1 cellular context compared by ENCODE assay signal in the genomic region with DNA sequence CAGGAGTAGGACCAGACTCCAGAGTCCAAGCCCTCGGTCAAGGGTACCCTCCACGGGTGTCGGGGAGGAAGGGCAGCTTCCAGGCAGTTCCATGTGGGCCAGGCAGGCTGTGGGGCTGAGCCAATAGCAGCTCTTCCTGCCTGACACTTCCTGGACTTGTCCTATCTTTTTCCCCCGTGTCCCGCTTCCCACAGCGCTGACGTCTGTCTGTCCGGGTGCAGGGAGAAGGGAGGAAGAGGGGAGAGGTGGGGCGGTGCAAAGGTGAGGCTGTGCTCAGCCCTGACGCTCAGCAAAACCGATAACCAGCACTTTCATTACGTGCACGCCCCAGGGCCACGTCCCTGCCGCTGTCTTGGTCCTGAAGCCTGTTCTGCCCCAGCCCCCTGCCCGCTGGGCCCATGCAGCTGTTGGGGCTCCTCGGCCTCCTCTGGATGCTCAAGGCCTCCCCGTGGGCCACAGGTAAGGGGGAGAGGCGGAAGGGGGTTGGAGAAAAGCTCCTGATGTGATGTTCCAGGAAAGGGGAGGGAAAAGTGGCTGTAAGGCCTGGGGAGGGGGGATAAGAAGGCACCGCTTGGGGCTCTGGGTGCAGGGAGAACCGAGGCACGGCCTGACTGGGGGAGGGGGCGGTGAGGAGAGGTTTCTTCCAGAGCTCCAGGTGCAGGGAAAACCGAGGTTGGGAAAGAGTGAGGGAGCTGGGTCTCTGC.
TF ChIP-seq lines count a peak whose summit lies in the region.

A gene with protein sequence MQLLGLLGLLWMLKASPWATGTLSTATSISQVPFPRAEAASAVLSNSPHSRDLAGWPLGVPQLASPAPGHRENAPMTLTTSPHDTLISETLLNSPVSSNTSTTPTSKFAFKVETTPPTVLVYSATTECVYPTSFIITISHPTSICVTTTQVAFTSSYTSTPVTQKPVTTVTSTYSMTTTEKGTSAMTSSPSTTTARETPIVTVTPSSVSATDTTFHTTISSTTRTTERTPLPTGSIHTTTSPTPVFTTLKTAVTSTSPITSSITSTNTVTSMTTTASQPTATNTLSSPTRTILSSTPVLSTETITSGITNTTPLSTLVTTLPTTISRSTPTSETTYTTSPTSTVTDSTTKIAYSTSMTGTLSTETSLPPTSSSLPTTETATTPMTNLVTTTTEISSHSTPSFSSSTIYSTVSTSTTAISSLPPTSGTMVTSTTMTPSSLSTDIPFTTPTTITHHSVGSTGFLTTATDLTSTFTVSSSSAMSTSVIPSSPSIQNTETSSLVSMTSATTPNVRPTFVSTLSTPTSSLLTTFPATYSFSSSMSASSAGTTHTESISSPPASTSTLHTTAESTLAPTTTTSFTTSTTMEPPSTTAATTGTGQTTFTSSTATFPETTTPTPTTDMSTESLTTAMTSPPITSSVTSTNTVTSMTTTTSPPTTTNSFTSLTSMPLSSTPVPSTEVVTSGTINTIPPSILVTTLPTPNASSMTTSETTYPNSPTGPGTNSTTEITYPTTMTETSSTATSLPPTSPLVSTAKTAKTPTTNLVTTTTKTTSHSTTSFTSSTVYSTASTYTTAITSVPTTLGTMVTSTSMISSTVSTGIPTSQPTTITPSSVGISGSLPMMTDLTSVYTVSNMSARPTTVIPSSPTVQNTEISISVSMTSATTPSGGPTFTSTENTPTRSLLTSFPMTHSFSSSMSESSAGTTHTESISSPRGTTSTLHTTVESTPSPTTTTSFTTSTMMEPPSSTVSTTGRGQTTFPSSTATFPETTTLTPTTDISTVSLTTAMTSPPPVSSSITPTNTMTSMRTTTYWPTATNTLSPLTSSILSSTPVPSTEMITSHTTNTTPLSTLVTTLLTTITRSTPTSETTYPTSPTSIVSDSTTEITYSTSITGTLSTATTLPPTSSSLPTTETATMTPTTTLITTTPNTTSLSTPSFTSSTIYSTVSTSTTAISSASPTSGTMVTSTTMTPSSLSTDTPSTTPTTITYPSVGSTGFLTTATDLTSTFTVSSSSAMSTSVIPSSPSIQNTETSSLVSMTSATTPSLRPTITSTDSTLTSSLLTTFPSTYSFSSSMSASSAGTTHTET (N-terminal part only) (plus strand): TSS at position 308 of the 704 bp plus-strand sequence. CDS start 91 bp downstream, at position 399.

TF ChIP-seq in WTC11, 78 proteins besides CTCF, POLR2A, EP300 and RAD21 (continued from another document and continues in another):
- TF ChIP-seq, protein P1, sequence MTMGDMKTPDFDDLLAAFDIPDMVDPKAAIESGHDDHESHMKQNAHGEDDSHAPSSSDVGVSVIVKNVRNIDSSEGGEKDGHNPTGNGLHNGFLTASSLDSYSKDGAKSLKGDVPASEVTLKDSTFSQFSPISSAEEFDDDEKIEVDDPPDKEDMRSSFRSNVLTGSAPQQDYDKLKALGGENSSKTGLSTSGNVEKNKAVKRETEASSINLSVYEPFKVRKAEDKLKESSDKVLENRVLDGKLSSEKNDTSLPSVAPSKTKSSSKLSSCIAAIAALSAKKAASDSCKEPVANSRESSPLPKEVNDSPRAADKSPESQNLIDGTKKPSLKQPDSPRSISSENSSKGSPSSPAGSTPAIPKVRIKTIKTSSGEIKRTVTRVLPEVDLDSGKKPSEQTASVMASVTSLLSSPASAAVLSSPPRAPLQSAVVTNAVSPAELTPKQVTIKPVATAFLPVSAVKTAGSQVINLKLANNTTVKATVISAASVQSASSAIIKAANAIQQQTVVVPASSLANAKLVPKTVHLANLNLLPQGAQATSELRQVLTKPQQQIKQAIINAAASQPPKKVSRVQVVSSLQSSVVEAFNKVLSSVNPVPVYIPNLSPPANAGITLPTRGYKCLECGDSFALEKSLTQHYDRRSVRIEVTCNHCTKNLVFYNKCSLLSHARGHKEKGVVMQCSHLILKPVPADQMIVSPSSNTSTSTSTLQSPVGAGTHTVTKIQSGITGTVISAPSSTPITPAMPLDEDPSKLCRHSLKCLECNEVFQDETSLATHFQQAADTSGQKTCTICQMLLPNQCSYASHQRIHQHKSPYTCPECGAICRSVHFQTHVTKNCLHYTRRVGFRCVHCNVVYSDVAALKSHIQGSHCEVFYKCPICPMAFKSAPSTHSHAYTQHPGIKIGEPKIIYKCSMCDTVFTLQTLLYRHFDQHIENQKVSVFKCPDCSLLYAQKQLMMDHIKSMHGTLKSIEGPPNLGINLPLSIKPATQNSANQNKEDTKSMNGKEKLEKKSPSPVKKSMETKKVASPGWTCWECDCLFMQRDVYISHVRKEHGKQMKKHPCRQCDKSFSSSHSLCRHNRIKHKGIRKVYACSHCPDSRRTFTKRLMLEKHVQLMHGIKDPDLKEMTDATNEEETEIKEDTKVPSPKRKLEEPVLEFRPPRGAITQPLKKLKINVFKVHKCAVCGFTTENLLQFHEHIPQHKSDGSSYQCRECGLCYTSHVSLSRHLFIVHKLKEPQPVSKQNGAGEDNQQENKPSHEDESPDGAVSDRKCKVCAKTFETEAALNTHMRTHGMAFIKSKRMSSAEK (CRISPR knock-in tag; IDR thresholded peaks at IDR 0.05; ENCODE audit: borderline replicate concordance): no peak
- no peak for TF ChIP-seq JUN (CRISPR knock-in tag; IDR thresholded peaks at IDR 0.05)
- TF ChIP-seq, protein P2, sequence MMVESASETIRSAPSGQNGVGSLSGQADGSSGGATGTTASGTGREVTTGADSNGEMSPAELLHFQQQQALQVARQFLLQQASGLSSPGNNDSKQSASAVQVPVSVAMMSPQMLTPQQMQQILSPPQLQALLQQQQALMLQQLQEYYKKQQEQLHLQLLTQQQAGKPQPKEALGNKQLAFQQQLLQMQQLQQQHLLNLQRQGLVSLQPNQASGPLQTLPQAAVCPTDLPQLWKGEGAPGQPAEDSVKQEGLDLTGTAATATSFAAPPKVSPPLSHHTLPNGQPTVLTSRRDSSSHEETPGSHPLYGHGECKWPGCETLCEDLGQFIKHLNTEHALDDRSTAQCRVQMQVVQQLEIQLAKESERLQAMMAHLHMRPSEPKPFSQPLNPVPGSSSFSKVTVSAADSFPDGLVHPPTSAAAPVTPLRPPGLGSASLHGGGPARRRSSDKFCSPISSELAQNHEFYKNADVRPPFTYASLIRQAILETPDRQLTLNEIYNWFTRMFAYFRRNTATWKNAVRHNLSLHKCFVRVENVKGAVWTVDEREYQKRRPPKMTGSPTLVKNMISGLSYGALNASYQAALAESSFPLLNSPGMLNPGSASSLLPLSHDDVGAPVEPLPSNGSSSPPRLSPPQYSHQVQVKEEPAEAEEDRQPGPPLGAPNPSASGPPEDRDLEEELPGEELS (CRISPR knock-in tag; IDR thresholded peaks at IDR 0.05): 0 out of 2 replicates have a peak, but pooled peaks have one; percentile 47
- TF ChIP-seq, protein P3, sequence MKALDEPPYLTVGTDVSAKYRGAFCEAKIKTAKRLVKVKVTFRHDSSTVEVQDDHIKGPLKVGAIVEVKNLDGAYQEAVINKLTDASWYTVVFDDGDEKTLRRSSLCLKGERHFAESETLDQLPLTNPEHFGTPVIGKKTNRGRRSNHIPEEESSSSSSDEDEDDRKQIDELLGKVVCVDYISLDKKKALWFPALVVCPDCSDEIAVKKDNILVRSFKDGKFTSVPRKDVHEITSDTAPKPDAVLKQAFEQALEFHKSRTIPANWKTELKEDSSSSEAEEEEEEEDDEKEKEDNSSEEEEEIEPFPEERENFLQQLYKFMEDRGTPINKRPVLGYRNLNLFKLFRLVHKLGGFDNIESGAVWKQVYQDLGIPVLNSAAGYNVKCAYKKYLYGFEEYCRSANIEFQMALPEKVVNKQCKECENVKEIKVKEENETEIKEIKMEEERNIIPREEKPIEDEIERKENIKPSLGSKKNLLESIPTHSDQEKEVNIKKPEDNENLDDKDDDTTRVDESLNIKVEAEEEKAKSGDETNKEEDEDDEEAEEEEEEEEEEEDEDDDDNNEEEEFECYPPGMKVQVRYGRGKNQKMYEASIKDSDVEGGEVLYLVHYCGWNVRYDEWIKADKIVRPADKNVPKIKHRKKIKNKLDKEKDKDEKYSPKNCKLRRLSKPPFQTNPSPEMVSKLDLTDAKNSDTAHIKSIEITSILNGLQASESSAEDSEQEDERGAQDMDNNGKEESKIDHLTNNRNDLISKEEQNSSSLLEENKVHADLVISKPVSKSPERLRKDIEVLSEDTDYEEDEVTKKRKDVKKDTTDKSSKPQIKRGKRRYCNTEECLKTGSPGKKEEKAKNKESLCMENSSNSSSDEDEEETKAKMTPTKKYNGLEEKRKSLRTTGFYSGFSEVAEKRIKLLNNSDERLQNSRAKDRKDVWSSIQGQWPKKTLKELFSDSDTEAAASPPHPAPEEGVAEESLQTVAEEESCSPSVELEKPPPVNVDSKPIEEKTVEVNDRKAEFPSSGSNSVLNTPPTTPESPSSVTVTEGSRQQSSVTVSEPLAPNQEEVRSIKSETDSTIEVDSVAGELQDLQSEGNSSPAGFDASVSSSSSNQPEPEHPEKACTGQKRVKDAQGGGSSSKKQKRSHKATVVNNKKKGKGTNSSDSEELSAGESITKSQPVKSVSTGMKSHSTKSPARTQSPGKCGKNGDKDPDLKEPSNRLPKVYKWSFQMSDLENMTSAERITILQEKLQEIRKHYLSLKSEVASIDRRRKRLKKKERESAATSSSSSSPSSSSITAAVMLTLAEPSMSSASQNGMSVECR (CRISPR knock-in tag; IDR thresholded peaks at IDR 0.05; ENCODE audit: borderline replicate concordance): 0 out of 2 replicates have a peak, but pooled peaks have one; percentile 37
- TF ChIP-seq, protein P4, sequence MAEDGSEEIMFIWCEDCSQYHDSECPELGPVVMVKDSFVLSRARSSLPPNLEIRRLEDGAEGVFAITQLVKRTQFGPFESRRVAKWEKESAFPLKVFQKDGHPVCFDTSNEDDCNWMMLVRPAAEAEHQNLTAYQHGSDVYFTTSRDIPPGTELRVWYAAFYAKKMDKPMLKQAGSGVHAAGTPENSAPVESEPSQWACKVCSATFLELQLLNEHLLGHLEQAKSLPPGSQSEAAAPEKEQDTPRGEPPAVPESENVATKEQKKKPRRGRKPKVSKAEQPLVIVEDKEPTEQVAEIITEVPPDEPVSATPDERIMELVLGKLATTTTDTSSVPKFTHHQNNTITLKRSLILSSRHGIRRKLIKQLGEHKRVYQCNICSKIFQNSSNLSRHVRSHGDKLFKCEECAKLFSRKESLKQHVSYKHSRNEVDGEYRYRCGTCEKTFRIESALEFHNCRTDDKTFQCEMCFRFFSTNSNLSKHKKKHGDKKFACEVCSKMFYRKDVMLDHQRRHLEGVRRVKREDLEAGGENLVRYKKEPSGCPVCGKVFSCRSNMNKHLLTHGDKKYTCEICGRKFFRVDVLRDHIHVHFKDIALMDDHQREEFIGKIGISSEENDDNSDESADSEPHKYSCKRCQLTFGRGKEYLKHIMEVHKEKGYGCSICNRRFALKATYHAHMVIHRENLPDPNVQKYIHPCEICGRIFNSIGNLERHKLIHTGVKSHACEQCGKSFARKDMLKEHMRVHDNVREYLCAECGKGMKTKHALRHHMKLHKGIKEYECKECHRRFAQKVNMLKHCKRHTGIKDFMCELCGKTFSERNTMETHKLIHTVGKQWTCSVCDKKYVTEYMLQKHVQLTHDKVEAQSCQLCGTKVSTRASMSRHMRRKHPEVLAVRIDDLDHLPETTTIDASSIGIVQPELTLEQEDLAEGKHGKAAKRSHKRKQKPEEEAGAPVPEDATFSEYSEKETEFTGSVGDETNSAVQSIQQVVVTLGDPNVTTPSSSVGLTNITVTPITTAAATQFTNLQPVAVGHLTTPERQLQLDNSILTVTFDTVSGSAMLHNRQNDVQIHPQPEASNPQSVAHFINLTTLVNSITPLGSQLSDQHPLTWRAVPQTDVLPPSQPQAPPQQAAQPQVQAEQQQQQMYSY (CRISPR knock-in tag; IDR thresholded peaks at IDR 0.05): no peak
- TF ChIP-seq TCF7 (CRISPR knock-in tag; IDR thresholded peaks at IDR 0.05; ENCODE audit: low read depth): no peak
- TF ChIP-seq CBFB (CRISPR knock-in tag; IDR thresholded peaks at IDR 0.05; ENCODE audit: low read depth): no peak
- TF ChIP-seq GTF2I (CRISPR knock-in tag; conservative IDR thresholded peaks at IDR 0.05): no peak
- no peak for TF ChIP-seq NR1H2 (CRISPR knock-in tag; IDR thresholded peaks at IDR 0.05)
- TF ChIP-seq, protein P5, sequence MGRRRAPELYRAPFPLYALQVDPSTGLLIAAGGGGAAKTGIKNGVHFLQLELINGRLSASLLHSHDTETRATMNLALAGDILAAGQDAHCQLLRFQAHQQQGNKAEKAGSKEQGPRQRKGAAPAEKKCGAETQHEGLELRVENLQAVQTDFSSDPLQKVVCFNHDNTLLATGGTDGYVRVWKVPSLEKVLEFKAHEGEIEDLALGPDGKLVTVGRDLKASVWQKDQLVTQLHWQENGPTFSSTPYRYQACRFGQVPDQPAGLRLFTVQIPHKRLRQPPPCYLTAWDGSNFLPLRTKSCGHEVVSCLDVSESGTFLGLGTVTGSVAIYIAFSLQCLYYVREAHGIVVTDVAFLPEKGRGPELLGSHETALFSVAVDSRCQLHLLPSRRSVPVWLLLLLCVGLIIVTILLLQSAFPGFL (CRISPR knock-in tag; IDR thresholded peaks at IDR 0.05; ENCODE audit: borderline replicate concordance): no peak
- TF ChIP-seq, protein P6, sequence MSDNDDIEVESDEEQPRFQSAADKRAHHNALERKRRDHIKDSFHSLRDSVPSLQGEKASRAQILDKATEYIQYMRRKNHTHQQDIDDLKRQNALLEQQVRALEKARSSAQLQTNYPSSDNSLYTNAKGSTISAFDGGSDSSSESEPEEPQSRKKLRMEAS (CRISPR knock-in tag; IDR thresholded peaks at IDR 0.05): peak; percentile 46; the same call in 1 of the 2 replicates
- no peak for TF ChIP-seq NFYB (CRISPR knock-in tag; conservative IDR thresholded peaks at IDR 0.05; ENCODE audit: low read depth)
- TF ChIP-seq ATF1 (CRISPR knock-in tag; IDR thresholded peaks at IDR 0.05): no peak
- no peak for TF ChIP-seq ELF4 (CRISPR knock-in tag; IDR thresholded peaks at IDR 0.05; ENCODE audit: low read depth)
- no peak for TF ChIP-seq HMGA2 (CRISPR knock-in tag; IDR thresholded peaks at IDR 0.05)
- TF ChIP-seq NFE2L1 (CRISPR knock-in tag; IDR thresholded peaks at IDR 0.05): no peak
- TF ChIP-seq, protein P7, sequence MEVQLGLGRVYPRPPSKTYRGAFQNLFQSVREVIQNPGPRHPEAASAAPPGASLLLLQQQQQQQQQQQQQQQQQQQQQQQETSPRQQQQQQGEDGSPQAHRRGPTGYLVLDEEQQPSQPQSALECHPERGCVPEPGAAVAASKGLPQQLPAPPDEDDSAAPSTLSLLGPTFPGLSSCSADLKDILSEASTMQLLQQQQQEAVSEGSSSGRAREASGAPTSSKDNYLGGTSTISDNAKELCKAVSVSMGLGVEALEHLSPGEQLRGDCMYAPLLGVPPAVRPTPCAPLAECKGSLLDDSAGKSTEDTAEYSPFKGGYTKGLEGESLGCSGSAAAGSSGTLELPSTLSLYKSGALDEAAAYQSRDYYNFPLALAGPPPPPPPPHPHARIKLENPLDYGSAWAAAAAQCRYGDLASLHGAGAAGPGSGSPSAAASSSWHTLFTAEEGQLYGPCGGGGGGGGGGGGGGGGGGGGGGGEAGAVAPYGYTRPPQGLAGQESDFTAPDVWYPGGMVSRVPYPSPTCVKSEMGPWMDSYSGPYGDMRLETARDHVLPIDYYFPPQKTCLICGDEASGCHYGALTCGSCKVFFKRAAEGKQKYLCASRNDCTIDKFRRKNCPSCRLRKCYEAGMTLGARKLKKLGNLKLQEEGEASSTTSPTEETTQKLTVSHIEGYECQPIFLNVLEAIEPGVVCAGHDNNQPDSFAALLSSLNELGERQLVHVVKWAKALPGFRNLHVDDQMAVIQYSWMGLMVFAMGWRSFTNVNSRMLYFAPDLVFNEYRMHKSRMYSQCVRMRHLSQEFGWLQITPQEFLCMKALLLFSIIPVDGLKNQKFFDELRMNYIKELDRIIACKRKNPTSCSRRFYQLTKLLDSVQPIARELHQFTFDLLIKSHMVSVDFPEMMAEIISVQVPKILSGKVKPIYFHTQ (CRISPR knock-in tag; IDR thresholded peaks at IDR 0.05): no peak
- no peak for TF ChIP-seq NR3C1 (CRISPR knock-in tag; conservative IDR thresholded peaks at IDR 0.05; ENCODE audit: low read depth)
- TF ChIP-seq, protein P8, sequence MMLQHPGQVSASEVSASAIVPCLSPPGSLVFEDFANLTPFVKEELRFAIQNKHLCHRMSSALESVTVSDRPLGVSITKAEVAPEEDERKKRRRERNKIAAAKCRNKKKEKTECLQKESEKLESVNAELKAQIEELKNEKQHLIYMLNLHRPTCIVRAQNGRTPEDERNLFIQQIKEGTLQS (CRISPR knock-in tag; conservative IDR thresholded peaks at IDR 0.05): no peak
